Comparison of ENCODE assay signal across 21 cellular contexts in genomic region chr7:100598425-100598824, GRCh38. TPM values are rescaled to one million over a fixed set of nuclear protein-coding genes. Genes with fewer than 3 reads are reported as not detected.
DNase-seq lines count a peak whose midpoint lies in the region; ATAC-seq and TF ChIP-seq lines count a peak whose summit lies in the region.
"Had no signal": no experiment of that assay in that cellular context is flagged by ENCODE, and none has a peak within 500 bp of the region (broad histone marks: within the 10 kb centered on the region; RNA-seq: fewer than 3 reads in every experiment).

No MANE protein-coding gene starts in this region.

- H3K36me3 Mint-ChIP-seq in activated CD8-positive, alpha-beta memory T cell treated with anti-CD3 and anti-CD28 coated beads, Interleukin-2, amount 10 ng/mL, durations not matched to agents 7 days and 5 days = no peaks in the 10 kb centered on the region
- no peaks in the 10 kb centered on the region for H3K36me3 Mint-ChIP-seq in stimulated activated effector memory CD8-positive, alpha-beta T cell treated with anti-CD3 and anti-CD28 coated beads, Interleukin-12 subunit alpha, Interleukin-12 subunit beta, amount 100 ng/mL, for 72 hours
- H3K36me3 Mint-ChIP-seq in stimulated activated memory B cell treated with anti-CD40 and anti-IgM and Interleukin-4, amounts not matched to agents 10 μg/mL and 1 μg/mL and 100 μg/mL, for 72 hours = no peaks in the 10 kb centered on the region
- no peaks in the 10 kb centered on the region for H3K36me3 Mint-ChIP-seq in activated naive CD4-positive, alpha-beta T cell treated with anti-CD3 and anti-CD28 coated beads for 36 hours (ENCODE audit: low read depth)
- H3K36me3 Mint-ChIP-seq: CD4-positive, CD25-positive, alpha-beta regulatory T cell had no signal

- no peaks in the 10 kb centered on the region for H3K27me3 Mint-ChIP-seq in activated CD8-positive, alpha-beta memory T cell treated with anti-CD3 and anti-CD28 coated beads, Interleukin-2, amount 10 ng/mL, durations not matched to agents 7 days and 5 days
- peaks cover 8% of the 10 kb centered on the region for H3K27me3 Mint-ChIP-seq in stimulated activated memory B cell treated with anti-CD40 and anti-IgM and Interleukin-4, amounts not matched to agents 10 μg/mL and 1 μg/mL and 100 μg/mL, for 72 hours
- H3K27me3 Mint-ChIP-seq in activated naive CD4-positive, alpha-beta T cell treated with anti-CD3 and anti-CD28 coated beads for 36 hours (ENCODE audit: low read depth) = no peaks in the 10 kb centered on the region

- no peaks in the 10 kb centered on the region for H3K9me3 Mint-ChIP-seq in activated CD8-positive, alpha-beta memory T cell treated with anti-CD3 and anti-CD28 coated beads, Interleukin-2, amount 10 ng/mL, durations not matched to agents 7 days and 5 days (ENCODE audit: low read depth)
- no peaks in the 10 kb centered on the region for H3K9me3 Mint-ChIP-seq in stimulated activated effector memory CD8-positive, alpha-beta T cell treated with anti-CD3 and anti-CD28 coated beads, Interleukin-12 subunit alpha, Interleukin-12 subunit beta, amount 100 ng/mL, for 72 hours
- H3K9me3 Mint-ChIP-seq in stimulated activated memory B cell treated with anti-CD40 and anti-IgM and Interleukin-4, amounts not matched to agents 10 μg/mL and 1 μg/mL and 100 μg/mL, for 72 hours = no peaks in the 10 kb centered on the region
- H3K9me3 Mint-ChIP-seq in activated naive CD4-positive, alpha-beta T cell treated with anti-CD3 and anti-CD28 coated beads for 36 hours = no peaks in the 10 kb centered on the region

- intact Hi-C loops in activated naive CD4-positive, alpha-beta T cell treated with anti-CD3 and anti-CD28 coated beads for 36 hours (cut with micrococcal nuclease) = no loop called here

- peak; percentile 48 for ATAC-seq in activated CD8-positive, alpha-beta memory T cell treated with anti-CD3 and anti-CD28 coated beads, Interleukin-2, amount 10 ng/mL, durations not matched to agents 7 days and 5 days
- ATAC-seq in stimulated activated effector memory CD8-positive, alpha-beta T cell treated with anti-CD3 and anti-CD28 coated beads, Interleukin-12 subunit alpha, Interleukin-12 subunit beta, amount 100 ng/mL, for 72 hours = no peak
- ATAC-seq in stimulated activated memory B cell treated with anti-CD40 and anti-IgM and Interleukin-4, amounts not matched to agents 10 μg/mL and 1 μg/mL and 100 μg/mL, for 72 hours = no peak
- ATAC-seq: gastroesophageal sphincter, left colon had no signal

- peaks cover 14% of the 10 kb centered on the region for H3K4me1 Mint-ChIP-seq in activated CD8-positive, alpha-beta memory T cell treated with anti-CD3 and anti-CD28 coated beads, Interleukin-2, amount 10 ng/mL, durations not matched to agents 7 days and 5 days
- H3K4me1 Mint-ChIP-seq in stimulated activated effector memory CD8-positive, alpha-beta T cell treated with anti-CD3 and anti-CD28 coated beads, Interleukin-12 subunit alpha, Interleukin-12 subunit beta, amount 100 ng/mL, for 72 hours = peaks cover 6% of the 10 kb centered on the region
- H3K4me1 Mint-ChIP-seq in stimulated activated memory B cell treated with anti-CD40 and anti-IgM and Interleukin-4, amounts not matched to agents 10 μg/mL and 1 μg/mL and 100 μg/mL, for 72 hours = peaks cover 1% of the 10 kb centered on the region
- H3K4me1 Mint-ChIP-seq in activated naive CD4-positive, alpha-beta T cell treated with anti-CD3 and anti-CD28 coated beads for 36 hours (ENCODE audit: low read depth) = peaks cover under 1% of the 10 kb centered on the region

- H3K27ac Mint-ChIP-seq in activated CD8-positive, alpha-beta memory T cell treated with anti-CD3 and anti-CD28 coated beads, Interleukin-2, amount 10 ng/mL, durations not matched to agents 7 days and 5 days = peak overlapping the region; percentile 33
- H3K27ac Mint-ChIP-seq in stimulated activated effector memory CD8-positive, alpha-beta T cell treated with anti-CD3 and anti-CD28 coated beads, Interleukin-12 subunit alpha, Interleukin-12 subunit beta, amount 100 ng/mL, for 72 hours = peak overlapping the region; percentile 59
- no peak overlapping the region for H3K27ac Mint-ChIP-seq in stimulated activated memory B cell treated with anti-CD40 and anti-IgM and Interleukin-4, amounts not matched to agents 10 μg/mL and 1 μg/mL and 100 μg/mL, for 72 hours
- H3K27ac Mint-ChIP-seq in activated naive CD4-positive, alpha-beta T cell treated with anti-CD3 and anti-CD28 coated beads for 36 hours = no peak overlapping the region
- H3K27ac Mint-ChIP-seq: CD4-positive, CD25-positive, alpha-beta regulatory T cell had no signal

- no peak overlapping the region for H3K4me3 ChIP-seq in fibroblast of mammary gland (ENCODE audit: control insufficient read depth, low read depth, low read length)
- H3K4me3 ChIP-seq: adrenal gland, gastroesophageal sphincter had no signal

- CTCF ChIA-PET in activated CD8-positive, alpha-beta memory T cell treated with anti-CD3 and anti-CD28 coated beads, Interleukin-2, amount 10 ng/mL, durations not matched to agents 7 days and 5 days (lab: Charles Lee) = interaction anchor here (0.6 to 4.1 kb wide), 9 partner anchors 10 to 130 kb away, joined by 3 to 17 read pairs (median 5); partner anchors contain the start of genes FBXO24, LRCH4 and MOSPD3
- CTCF ChIA-PET in activated naive CD4-positive, alpha-beta T cell treated with anti-CD3 and anti-CD28 coated beads for 36 hours (lab: Charles Lee) = interaction anchor here (0.7 to 2.3 kb wide), 3 partner anchors 10 to 254 kb away, joined by 3 to 8 read pairs (median 4); partner anchors contain the start of gene SLC12A9

- H3K4me3 Mint-ChIP-seq in activated CD8-positive, alpha-beta memory T cell treated with anti-CD3 and anti-CD28 coated beads, Interleukin-2, amount 10 ng/mL, durations not matched to agents 7 days and 5 days = no peak overlapping the region
- H3K4me3 Mint-ChIP-seq in stimulated activated effector memory CD8-positive, alpha-beta T cell treated with anti-CD3 and anti-CD28 coated beads, Interleukin-12 subunit alpha, Interleukin-12 subunit beta, amount 100 ng/mL, for 72 hours = no peak overlapping the region
- H3K4me3 Mint-ChIP-seq in stimulated activated memory B cell treated with anti-CD40 and anti-IgM and Interleukin-4, amounts not matched to agents 10 μg/mL and 1 μg/mL and 100 μg/mL, for 72 hours = no peak overlapping the region
- H3K4me3 Mint-ChIP-seq in activated naive CD4-positive, alpha-beta T cell treated with anti-CD3 and anti-CD28 coated beads for 36 hours = no peak overlapping the region

- DNase-seq in activated CD8-positive, alpha-beta memory T cell treated with anti-CD3 and anti-CD28 coated beads, Interleukin-2, amount 10 ng/mL, durations not matched to agents 7 days and 5 days = peak; percentile 60
- no peak for DNase-seq in activated CD8-positive, alpha-beta memory T cell treated with anti-CD3 and anti-CD28 coated beads, Interleukin-2, amount 50 U/mL, for 4 hours
- DNase-seq in OCI-M1 (lab: John Stamatoyannopoulos, UW) (peak; percentile 37), fibroblast of mammary gland (ENCODE audit: low read depth) (peak; percentile 35), hepatic stellate cell (ENCODE audit: low spot score) (no peak)
- no peak for DNase-seq in stimulated activated effector memory CD8-positive, alpha-beta T cell treated with anti-CD3 and anti-CD28 coated beads, Interleukin-12 subunit alpha, Interleukin-12 subunit beta, amount 100 ng/mL, for 72 hours (ENCODE audit: low spot score in 2 of 2)
- no peak for DNase-seq in activated naive CD4-positive, alpha-beta T cell treated with anti-CD3 and anti-CD28 coated beads for 36 hours
- DNase-seq: activated CD4-positive, alpha-beta T cell treated with anti-CD3 and anti-CD28 coated beads, Interleukin-2, amount 50 U/mL, for 48 hours; adrenal gland; CD4-positive, CD25-positive, alpha-beta regulatory T cell; central memory CD4-positive, alpha-beta T cell; DMS53; left colon; MM.1S; NCI-H2081; NCI-H446 treated with DMSO at 0.1 percent for 48 hours; stimulated activated CD8-positive, alpha-beta memory T cell treated with anti-CD3 and anti-CD28 coated beads, Interleukin-4, amount 100 ng/mL, for 48 hours had no signal

- no peak for TF ChIP-seq CTCF in fibroblast of mammary gland (conservative IDR thresholded peaks at IDR 0.05; ENCODE audit: control insufficient read depth, insufficient read depth, low read depth, low read length)

RNA-seq across cellular contexts. Expression of gene PCOLCE, which starts 3.7 kb away (rescaled TPM):
- 10 to 100 TPM in 1 of 2 experiments, 1 to 10 TPM in 1; 9.2 to 11.6 TPM for total RNA-seq in activated CD8-positive, alpha-beta memory T cell treated with anti-CD3 and anti-CD28 coated beads, Interleukin-2, amount 10 ng/mL, durations not matched to agents 7 days and 5 days
- 1 to 10 TPM; 5.8 to 6.8 TPM for total RNA-seq in activated naive CD4-positive, alpha-beta T cell treated with anti-CD3 and anti-CD28 coated beads for 36 hours

RNA-seq across cellular contexts. Expression of gene FBXO24, which starts 12.3 kb away (rescaled TPM):
- total RNA-seq in activated CD8-positive, alpha-beta memory T cell treated with anti-CD3 and anti-CD28 coated beads, Interleukin-2, amount 10 ng/mL, durations not matched to agents 7 days and 5 days = 1 to 10 TPM in 1 of 2 experiments, under 1 TPM in 1; 0.80 to 1.3 TPM
- total RNA-seq in activated naive CD4-positive, alpha-beta T cell treated with anti-CD3 and anti-CD28 coated beads for 36 hours = 1 to 10 TPM; 1.5 to 2.6 TPM
- total RNA-seq: CD4-positive, CD25-positive, alpha-beta regulatory T cell; temporal lobe had no signal

RNA-seq across cellular contexts. Expression of gene LRCH4, which starts 12.5 kb away (rescaled TPM):
- 100 to 1,000 TPM; 155 to 178 TPM for total RNA-seq in activated CD8-positive, alpha-beta memory T cell treated with anti-CD3 and anti-CD28 coated beads, Interleukin-2, amount 10 ng/mL, durations not matched to agents 7 days and 5 days
- 10 to 100 TPM; 78.0 to 81.2 TPM for total RNA-seq in activated naive CD4-positive, alpha-beta T cell treated with anti-CD3 and anti-CD28 coated beads for 36 hours

RNA-seq across cellular contexts. Expression of gene MOSPD3, which starts 13.9 kb away (rescaled TPM):
- total RNA-seq in activated CD8-positive, alpha-beta memory T cell treated with anti-CD3 and anti-CD28 coated beads, Interleukin-2, amount 10 ng/mL, durations not matched to agents 7 days and 5 days = 10 to 100 TPM; 22.2 to 28.8 TPM
- total RNA-seq in activated naive CD4-positive, alpha-beta T cell treated with anti-CD3 and anti-CD28 coated beads for 36 hours = 10 to 100 TPM; 12.3 to 13.0 TPM

RNA-seq across cellular contexts. Expression of gene SAP25, which starts 24.7 kb away (rescaled TPM):
- total RNA-seq in activated CD8-positive, alpha-beta memory T cell treated with anti-CD3 and anti-CD28 coated beads, Interleukin-2, amount 10 ng/mL, durations not matched to agents 7 days and 5 days = 10 to 100 TPM; 18.2 to 26.3 TPM
- 10 to 100 TPM; 13.7 to 15.7 TPM for total RNA-seq in activated naive CD4-positive, alpha-beta T cell treated with anti-CD3 and anti-CD28 coated beads for 36 hours
- total RNA-seq: renal cortical epithelial cell had no signal

Comparison
In these comparisons a context has a peak if more than half of its experiments do, and no peak if none do; other contexts are left out.
1. DNase-seq: peak in activated CD8-positive, alpha-beta memory T cell treated with anti-CD3 and anti-CD28 coated beads, Interleukin-2, amount 10 ng/mL, durations not matched to agents 7 days and 5 days (single experiment), OCI-M1 (single experiment) and fibroblast of mammary gland (single experiment); none in activated CD8-positive, alpha-beta memory T cell treated with anti-CD3 and anti-CD28 coated beads, Interleukin-2, amount 50 U/mL, for 4 hours (single experiment), stimulated activated effector memory CD8-positive, alpha-beta T cell treated with anti-CD3 and anti-CD28 coated beads, Interleukin-12 subunit alpha, Interleukin-12 subunit beta, amount 100 ng/mL, for 72 hours (0 of 2), hepatic stellate cell (single experiment) and activated naive CD4-positive, alpha-beta T cell treated with anti-CD3 and anti-CD28 coated beads for 36 hours (single experiment).
2. H3K27ac Mint-ChIP-seq: peak in activated CD8-positive, alpha-beta memory T cell treated with anti-CD3 and anti-CD28 coated beads, Interleukin-2, amount 10 ng/mL, durations not matched to agents 7 days and 5 days (single experiment) and stimulated activated effector memory CD8-positive, alpha-beta T cell treated with anti-CD3 and anti-CD28 coated beads, Interleukin-12 subunit alpha, Interleukin-12 subunit beta, amount 100 ng/mL, for 72 hours (single experiment); none in stimulated activated memory B cell treated with anti-CD40 and anti-IgM and Interleukin-4, amounts not matched to agents 10 μg/mL and 1 μg/mL and 100 μg/mL, for 72 hours (single experiment) and activated naive CD4-positive, alpha-beta T cell treated with anti-CD3 and anti-CD28 coated beads for 36 hours (single experiment).